ENCODE assay signal across 17 cellular contexts in genomic region chr12:80241576-80242273, GRCh38.
DNase-seq lines count a peak whose midpoint lies in the region; ATAC-seq, FAIRE-seq and TF ChIP-seq lines count a peak whose summit lies in the region.
"Had no signal": no experiment of that assay in that cellular context is flagged by ENCODE, and none has a peak within 500 bp of the region (broad histone marks: within the 10 kb centered on the region; RNA-seq: fewer than 3 reads in every experiment).

No MANE protein-coding gene starts in this region.

- no TSS peak for BruUV-seq in mammary epithelial cell (replicated peaks; lab: Mats Ljungman, UMichigan)

- H3K4me1 Mint-ChIP-seq in HFFc6 (ENCODE audit: low read depth), result peaks cover 22% of the 10 kb centered on the region
- no peaks in the 10 kb centered on the region for H3K4me1 Mint-ChIP-seq in activated T-helper 17 cell treated with anti-CD3 and anti-CD28 coated beads, Interleukin-2, amount 50 U/mL, for 72 hours

- H3K4me1 ChIP-seq in mammary epithelial cell (ENCODE audit: insufficient read depth, low read length), result peaks cover 10% of the 10 kb centered on the region
- H3K4me1 ChIP-seq: A549, left lung had no signal

- no peaks in the 10 kb centered on the region for H3K9me3 Mint-ChIP-seq in HFFc6
- no peaks in the 10 kb centered on the region for H3K9me3 Mint-ChIP-seq in activated T-helper 17 cell treated with anti-CD3 and anti-CD28 coated beads, Interleukin-2, amount 50 U/mL, for 72 hours
- H3K9me3 Mint-ChIP-seq: activated CD8-positive, alpha-beta T cell treated with anti-CD3 and anti-CD28 coated beads for 36 hours had no signal

- CTCF ChIA-PET in mammary epithelial cell (lab: Charles Lee; ENCODE audit: low non-redundant PET), result interaction anchor here (0.7 kb wide), 1 partner anchor 786 kb away, joined by 3 read pairs; no protein-coding TSS in a partner anchor

- ATAC-seq in HG03045 (IDR thresholded peaks at IDR 0.05; ENCODE audit: unreplicated experiment), result no peak
- no peak for ATAC-seq in activated T-helper 17 cell treated with anti-CD3 and anti-CD28 coated beads, Interleukin-2, amount 50 U/mL, for 72 hours (replicated peaks)
- ATAC-seq: A549; activated CD8-positive, alpha-beta T cell treated with anti-CD3 and anti-CD28 coated beads for 36 hours; left lung had no signal

- no peak for FAIRE-seq in GM19239 (lab: Jason Lieb, UNC)
- FAIRE-seq: A549, D721Med had no signal

- H3K36me3 ChIP-seq in mammary epithelial cell (ENCODE audit: insufficient read depth, low read length), result no peaks in the 10 kb centered on the region
- H3K36me3 ChIP-seq: left lung, sigmoid colon had no signal

- no peak for TF ChIP-seq CTCF in HFFc6 (IDR thresholded peaks at IDR 0.05)
- no peak for TF ChIP-seq CTCF in mammary epithelial cell (conservative IDR thresholded peaks at IDR 0.05 in 1 of 2, IDR thresholded peaks at IDR 0.05 in 1 of 2; ENCODE audit: extremely low read depth in 1 of 2, insufficient read depth in 1 of 2, low read depth in 1 of 2, low read length in 2 of 2)

- H3K9ac ChIP-seq in mammary epithelial cell (ENCODE audit: insufficient read depth, low read length), result no peak overlapping the region

- H3K4me2 ChIP-seq in mammary epithelial cell (ENCODE audit: insufficient read depth, low read depth, low read length), result peak overlapping the region; percentile 59
- H3K4me2 ChIP-seq: A549, hepatocyte had no signal

- peak overlapping the region; percentile 5 for H2AFZ ChIP-seq in mammary epithelial cell (ENCODE audit: low read depth, low read length)
- H2AFZ ChIP-seq: hepatocyte had no signal

- H3K4me3 ChIP-seq in mammary epithelial cell (replicated peaks in 1 of 3; ENCODE audit: insufficient read depth in 1 of 3, low read depth in 2 of 3, low read length in 3 of 3), result no peak overlapping the region
- H3K4me3 ChIP-seq: A549, hepatocyte, left lung, sigmoid colon had no signal

- dilution Hi-C loops in mammary epithelial cell (cut with HindIII; ENCODE audit: low sequenced_read_pairs), result no loop called here

- no peaks in the 10 kb centered on the region for H3K27me3 ChIP-seq in mammary epithelial cell (ENCODE audit: insufficient read depth, low read length)
- H3K27me3 ChIP-seq: hepatocyte, left lung, sigmoid colon had no signal

- in situ Hi-C loops in mammary epithelial cell (cut with MboI; ENCODE audit: low sequenced_read_pairs in 2 of 2), result no loop called here

- peak overlapping the region; percentile 63 for H3K27ac Mint-ChIP-seq in HFFc6
- H3K27ac Mint-ChIP-seq in activated T-helper 17 cell treated with anti-CD3 and anti-CD28 coated beads, Interleukin-2, amount 50 U/mL, for 72 hours, result no peak overlapping the region
- H3K27ac Mint-ChIP-seq: activated CD8-positive, alpha-beta T cell treated with anti-CD3 and anti-CD28 coated beads for 36 hours had no signal

- no peak overlapping the region for H3K27ac ChIP-seq in mammary epithelial cell (ENCODE audit: insufficient read depth, low read depth, low read length)
- H3K27ac ChIP-seq: A549, epithelial cell of prostate, hepatocyte, left lung, sigmoid colon had no signal

- H3K79me2 ChIP-seq in mammary epithelial cell (ENCODE audit: insufficient read depth, low read length), result no peaks in the 10 kb centered on the region
- H3K79me2 ChIP-seq: hepatocyte had no signal

- no peaks in the 10 kb centered on the region for H4K20me1 ChIP-seq in mammary epithelial cell (ENCODE audit: insufficient read depth, low read length)

- no peaks in the 10 kb centered on the region for H3K27me3 Mint-ChIP-seq in HFFc6 (ENCODE audit: insufficient read depth)
- peaks cover 4% of the 10 kb centered on the region for H3K27me3 Mint-ChIP-seq in activated T-helper 17 cell treated with anti-CD3 and anti-CD28 coated beads, Interleukin-2, amount 50 U/mL, for 72 hours
- H3K27me3 Mint-ChIP-seq: activated CD8-positive, alpha-beta T cell treated with anti-CD3 and anti-CD28 coated beads for 36 hours had no signal

- DNase-seq in A172 (ENCODE audit: low spot score) (peak; percentile 27), HFFc6 (peak; percentile 39), mammary epithelial cell (peak; percentile 18), lung microvascular endothelial cell (ENCODE audit: low read depth in 2 of 2) (peak; percentile 27 to 75), GM19239 (ENCODE audit: insufficient read length, low spot score) (no peak), pons (ENCODE audit: low spot score) (no peak)
- DNase-seq: activated CD8-positive, alpha-beta T cell treated with anti-CD3 and anti-CD28 coated beads for 36 hours; left lung; NCI-H2029 treated with DMSO at 0.1 percent for 48 hours; sigmoid colon; stimulated activated naive CD4-positive, alpha-beta T cell treated with Interleukin-2 at 50 U/mL for 16 hours had no signal

- H3K9me3 ChIP-seq in mammary epithelial cell (replicated peaks; ENCODE audit: insufficient read depth, low read length), result no peaks in the 10 kb centered on the region
- H3K9me3 ChIP-seq: A549, left lung, sigmoid colon had no signal

- H3K4me3 Mint-ChIP-seq in HFFc6, result peak overlapping the region; percentile 65
- H3K4me3 Mint-ChIP-seq in activated T-helper 17 cell treated with anti-CD3 and anti-CD28 coated beads, Interleukin-2, amount 50 U/mL, for 72 hours, result no peak overlapping the region
- H3K4me3 Mint-ChIP-seq: activated CD8-positive, alpha-beta T cell treated with anti-CD3 and anti-CD28 coated beads for 36 hours had no signal

- intact Hi-C loops in mammary epithelial cell (cut with micrococcal nuclease), result no loop called here

- H3K36me3 Mint-ChIP-seq in HFFc6 (ENCODE audit: low read depth), result no peaks in the 10 kb centered on the region
- H3K36me3 Mint-ChIP-seq in activated T-helper 17 cell treated with anti-CD3 and anti-CD28 coated beads, Interleukin-2, amount 50 U/mL, for 72 hours (ENCODE audit: low read depth), result no peaks in the 10 kb centered on the region

- WGBS in mammary epithelial cell (ENCODE audit: low coverage, missing lambda C conversion rate), result 2% methylated on average over 5 of the region's 5 CpGs

Comparison
In these comparisons a context has a peak if more than half of its experiments do, and no peak if none do; other contexts are left out.
1. DNase-seq: peak in A172 (single experiment), HFFc6 (single experiment), mammary epithelial cell (single experiment) and lung microvascular endothelial cell (2 of 2); none in GM19239 (single experiment) and pons (single experiment).